16 cellular contexts compared by ENCODE assay signal in the genomic region with DNA sequence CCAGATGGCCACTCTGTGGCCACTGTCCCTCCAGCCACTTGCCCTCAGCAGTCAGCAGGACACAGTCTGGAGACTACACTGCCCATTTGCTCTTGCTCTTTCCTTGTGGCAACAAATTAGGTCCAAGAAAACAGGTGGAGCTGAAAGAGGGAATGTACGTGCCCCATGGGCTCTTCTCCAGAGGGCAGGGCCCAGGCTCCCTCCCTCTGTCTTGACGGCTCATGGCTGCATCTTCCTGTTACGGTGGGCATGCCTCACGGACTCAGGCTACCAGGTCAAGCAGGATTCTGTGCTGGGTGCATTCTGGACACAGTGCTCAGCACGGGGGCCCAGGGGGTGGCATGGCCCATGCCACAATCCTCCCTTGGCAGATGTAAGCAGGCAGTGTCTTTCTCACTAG.
A peak's percentile ranks its signal among the peaks of the same experiment; 100 is the strongest.
DNase-seq lines count a peak whose midpoint lies in the region; ATAC-seq and TF ChIP-seq lines count a peak whose summit lies in the region.
"Had no signal": no experiment of that assay in that cellular context is flagged by ENCODE, and none has a peak within 500 bp of the region (broad histone marks: within the 10 kb centered on the region; RNA-seq: fewer than 3 reads in every experiment).

No MANE protein-coding gene starts in this region.

- peaks cover 84% of the 10 kb centered on the region for H3K36me3 ChIP-seq in CD4-positive, alpha-beta memory T cell (ENCODE audit: insufficient read depth, low read length)
- H3K36me3 ChIP-seq in osteoblast (ENCODE audit: insufficient read depth, low read length) = peaks cover 81% of the 10 kb centered on the region
- H3K36me3 ChIP-seq in Caco-2 (ENCODE audit: control insufficient read depth, insufficient read depth, low read length) = peaks cover 4% of the 10 kb centered on the region

- no peak overlapping the region for H4K8ac ChIP-seq in H9 (replicated peaks; ENCODE audit: insufficient read length, low read depth, low read length)

- H3K27me3 Mint-ChIP-seq in CD4-positive, alpha-beta memory T cell = no peaks in the 10 kb centered on the region
- H3K27me3 Mint-ChIP-seq in H9 (ENCODE audit: low read depth) = no peaks in the 10 kb centered on the region
- H3K27me3 Mint-ChIP-seq in Caco-2 (ENCODE audit: insufficient read depth, unreplicated experiment) = no peaks in the 10 kb centered on the region
- H3K27me3 Mint-ChIP-seq: B cell; CD4-positive, alpha-beta T cell had no signal

- H3K56ac ChIP-seq in H9 (ENCODE audit: insufficient read length, low read depth, low read length) = no peak overlapping the region

- H3K4me3 ChIP-seq in CD4-positive, alpha-beta memory T cell (ENCODE audit: low read length in 2 of 2) = no peak overlapping the region
- no peak overlapping the region for H3K4me3 ChIP-seq in osteoblast (ENCODE audit: insufficient read depth, low read length)
- H3K4me3 ChIP-seq in Caco-2 (ENCODE audit: low read depth, low read length) = no peak overlapping the region

- H2AFZ ChIP-seq in H9 (ENCODE audit: low read length) (no peak overlapping the region), osteoblast (ENCODE audit: low read length) (no peak overlapping the region)

- no peak overlapping the region for H4K5ac ChIP-seq in H9 (ENCODE audit: insufficient read length, low read depth, low read length)

- peaks cover 44 to 77% of the 10 kb centered on the region in 2 donors for H3K36me3 Mint-ChIP-seq in CD4-positive, alpha-beta memory T cell
- peaks cover 14 to 44% (median 23%) of the 10 kb centered on the region in 3 experiments; a peak in 6 of 7 replicates for H3K36me3 Mint-ChIP-seq in H9 (ENCODE audit: insufficient read depth in 1 of 3, low read depth in 3 of 3)
- peaks cover 53% of the 10 kb centered on the region for H3K36me3 Mint-ChIP-seq in Caco-2 (ENCODE audit: insufficient read depth, unreplicated experiment)

- H3K9me3 ChIP-seq in CD4-positive, alpha-beta memory T cell (ENCODE audit: control insufficient read depth in 1 of 2, low read length in 2 of 2) = no peaks in the 10 kb centered on the region
- no peaks in the 10 kb centered on the region for H3K9me3 ChIP-seq in H9 (ENCODE audit: control insufficient read depth, low read depth, low read length)
- no peaks in the 10 kb centered on the region for H3K9me3 ChIP-seq in osteoblast (ENCODE audit: low read depth, low read length)
- no peaks in the 10 kb centered on the region for H3K9me3 ChIP-seq in Caco-2

- CTCF ChIA-PET in CD4-positive, alpha-beta memory T cell (lab: Charles Lee; ENCODE audit: partially characterized antibody) = interaction anchor here (0.7 to 3.0 kb wide), 6 partner anchors 7 to 196 kb away, joined by 3 to 13 read pairs (median 4); no protein-coding TSS in a partner anchor
- CTCF ChIA-PET in Caco-2 (lab: Charles Lee) = interaction anchor here (1.8 kb wide), 1 partner anchor 14 kb away, joined by 5 read pairs; no protein-coding TSS in a partner anchor

- peak overlapping the region in 4 of 7 donors; percentile 38 to 70 (median 61) for H3K27ac Mint-ChIP-seq in CD4-positive, alpha-beta memory T cell
- H3K27ac Mint-ChIP-seq in H9 (peak overlapping the region in 2 of 3 experiments; percentile 32 to 83; a peak in 1 of 7 replicates), Caco-2 (ENCODE audit: unreplicated experiment) (no peak overlapping the region)
- H3K27ac Mint-ChIP-seq: B cell; CD4-positive, alpha-beta T cell had no signal

- H3K23ac ChIP-seq in H9 (ENCODE audit: insufficient read length, low read depth, low read length) = no peak overlapping the region

- H3K18ac ChIP-seq in H9 (ENCODE audit: insufficient read length, low read depth, low read length) = no peak overlapping the region

- intact Hi-C loops in CD4-positive, alpha-beta memory T cell (cut with micrococcal nuclease) = no loop called here
- intact Hi-C loops in Caco-2 (cut with micrococcal nuclease; ENCODE audit: unreplicated experiment) = no loop called here

- H3K4me3 Mint-ChIP-seq in CD4-positive, alpha-beta memory T cell = peak overlapping the region in 1 of 8 donors; percentile 30
- H3K4me3 Mint-ChIP-seq in H9 = no peak overlapping the region
- no peak overlapping the region for H3K4me3 Mint-ChIP-seq in Caco-2 (ENCODE audit: unreplicated experiment)
- H3K4me3 Mint-ChIP-seq: B cell; CD4-positive, alpha-beta T cell had no signal

- no peaks in the 10 kb centered on the region for H3K79me2 ChIP-seq in H9 (ENCODE audit: insufficient read depth, low read length)
- H3K79me2 ChIP-seq in osteoblast (ENCODE audit: insufficient read depth, low read length) = peaks cover 87% of the 10 kb centered on the region

- no peaks in the 10 kb centered on the region for H3K23me2 ChIP-seq in H9 (ENCODE audit: insufficient read length, low read depth, low read length, poor library complexity, severe bottlenecking)

- TF ChIP-seq CTCF in H9 (conservative IDR thresholded peaks at IDR 0.05) (no peak), osteoblast (IDR thresholded peaks at IDR 0.05; ENCODE audit: extremely low read depth, low read depth, low read length) (no peak), Caco-2 (IDR thresholded peaks at IDR 0.05; ENCODE audit: insufficient read depth in 1 of 2, low read depth in 1 of 2, low read length in 1 of 2, severe bottlenecking in 1 of 2, unreplicated experiment in 1 of 2) (no peak)

- no peaks in the 10 kb centered on the region for H3K79me1 ChIP-seq in H9 (ENCODE audit: insufficient read depth, low read depth, low read length, poor library complexity, severe bottlenecking)

- H2BK5ac ChIP-seq in H9 (ENCODE audit: insufficient read length, low read length) = no peak overlapping the region

- ATAC-seq in GM18502 (IDR thresholded peaks at IDR 0.05; ENCODE audit: poor library complexity, unreplicated experiment) = no peak

- POLR2A ChIA-PET in CD4-positive, alpha-beta memory T cell (lab: Charles Lee; ENCODE audit: partially characterized antibody) = interaction anchor here (6.0 kb wide), 1 partner anchor 11 kb away, joined by 49 read pairs; no protein-coding TSS in a partner anchor
- POLR2A ChIA-PET in Caco-2 (lab: Charles Lee) = no interaction called here

- H3T11ph ChIP-seq in H9 (ENCODE audit: low read length) = no peak overlapping the region

- no peak overlapping the region for H3K27ac ChIP-seq in CD4-positive, alpha-beta memory T cell (ENCODE audit: low read depth, low read length)
- H3K27ac ChIP-seq in H9 (ENCODE audit: insufficient read length, low read depth, low read length) (no peak overlapping the region), osteoblast (ENCODE audit: low read depth, low read length) (no peak overlapping the region)

- no peak overlapping the region for H2BK120ac ChIP-seq in H9 (ENCODE audit: low read depth, low read length, poor library complexity, severe bottlenecking)

- H3K4me1 Mint-ChIP-seq in CD4-positive, alpha-beta memory T cell = peaks cover 13 to 75% (median 21%) of the 10 kb centered on the region in 4 donors
- peaks cover 6 to 19% of the 10 kb centered on the region in 2 experiments for H3K4me1 Mint-ChIP-seq in H9
- no peaks in the 10 kb centered on the region for H3K4me1 Mint-ChIP-seq in Caco-2 (ENCODE audit: low read depth, unreplicated experiment)
- H3K4me1 Mint-ChIP-seq: B cell had no signal

- H2BK20ac ChIP-seq in H9 (ENCODE audit: low read depth, low read length, poor library complexity, severe bottlenecking) = no peak overlapping the region

- no peak overlapping the region for H4K91ac ChIP-seq in H9 (ENCODE audit: insufficient read length, low read depth, low read length)

- peaks cover 2% of the 10 kb centered on the region for H4K20me1 ChIP-seq in H9 (ENCODE audit: control insufficient read depth, insufficient read depth, insufficient read length)
- peaks cover 50% of the 10 kb centered on the region for H4K20me1 ChIP-seq in osteoblast (ENCODE audit: insufficient read depth, low read length)

- peaks cover 0 to 1% (median 0%) of the 10 kb centered on the region in 8 donors for H3K9me3 Mint-ChIP-seq in CD4-positive, alpha-beta memory T cell
- no peaks in the 10 kb centered on the region for H3K9me3 Mint-ChIP-seq in H9
- no peaks in the 10 kb centered on the region for H3K9me3 Mint-ChIP-seq in Caco-2 (ENCODE audit: unreplicated experiment)
- H3K9me3 Mint-ChIP-seq: CD4-positive, alpha-beta T cell had no signal

- DNase-seq in CD4-positive, alpha-beta memory T cell = no peak
- DNase-seq in H9 (no peak), cerebellum (ENCODE audit: low spot score) (peak; percentile 59), osteoblast (ENCODE audit: insufficient read length, low spot score, missing footprints) (peak; percentile 17), Caco-2 (no peak), iPS-NIHi7 (ENCODE audit: extremely low spot score) (no peak)
- DNase-seq: ACHN; CD4-positive, alpha-beta T cell; DMS 273 treated with DMSO at 0.1 percent for 48 hours; IMR-90; MV-4-11; NCI-H1436; NCI-H2029 treated with DMSO at 0.1 percent for 48 hours; NCI-H510A treated with DMSO at 0.1 percent for 48 hours had no signal

- no CpG with 5 or more reads among the region's 5 CpGs for WGBS in H9 (ENCODE audit: extremely low coverage, insufficient read length, low lambda C conversion rate)

- no TSS peak for BruUV-seq in Caco-2 (replicated peaks; lab: Mats Ljungman, UMichigan)

- no peak overlapping the region for H3K14ac ChIP-seq in H9 (ENCODE audit: insufficient read depth, low read length)

- no peak overlapping the region for H3K4ac ChIP-seq in H9 (ENCODE audit: low read depth, low read length)

- no peak overlapping the region for H2AK5ac ChIP-seq in H9 (ENCODE audit: insufficient read length, low read length)

- H3K4me1 ChIP-seq in CD4-positive, alpha-beta memory T cell (ENCODE audit: insufficient read depth, low read length) = peaks cover 30% of the 10 kb centered on the region
- no peaks in the 10 kb centered on the region for H3K4me1 ChIP-seq in H9 (ENCODE audit: insufficient read depth, low read length)
- H3K4me1 ChIP-seq in osteoblast (ENCODE audit: insufficient read depth, low read length) = no peaks in the 10 kb centered on the region
- no peaks in the 10 kb centered on the region for H3K4me1 ChIP-seq in Caco-2

- no peak overlapping the region for H3K4me2 ChIP-seq in H9 (ENCODE audit: insufficient read depth, insufficient read length, low read length)
- H3K4me2 ChIP-seq in osteoblast (ENCODE audit: insufficient read depth, low read length) = no peak overlapping the region

- no peak overlapping the region for H2BK15ac ChIP-seq in H9 (ENCODE audit: low read depth, low read length)

- H3K9ac ChIP-seq in H9 (ENCODE audit: extremely low read depth, insufficient read length, low read length) = no peak overlapping the region

- no peak overlapping the region for H2BK12ac ChIP-seq in H9 (ENCODE audit: insufficient read length, low read depth, low read length)

- no peaks in the 10 kb centered on the region for H3K27me3 ChIP-seq in CD4-positive, alpha-beta memory T cell (ENCODE audit: insufficient read depth, low read length)
- no peaks in the 10 kb centered on the region for H3K27me3 ChIP-seq in H9 (ENCODE audit: insufficient read depth, low read length)
- H3K27me3 ChIP-seq in osteoblast (ENCODE audit: insufficient read depth, low read length) = no peaks in the 10 kb centered on the region
- no peaks in the 10 kb centered on the region for H3K27me3 ChIP-seq in Caco-2 (replicated peaks; ENCODE audit: control insufficient read depth, insufficient read depth, low read length)

Comparison
In these comparisons a context has a peak if more than half of its experiments do, and no peak if none do; other contexts are left out.
1. DNase-seq: peak in cerebellum (single experiment) and osteoblast (single experiment); none in CD4-positive, alpha-beta memory T cell (0 of 5), H9 (single experiment), Caco-2 (0 of 2) and iPS-NIHi7 (single experiment).